17 cellular contexts compared by ENCODE assay signal in genomic region chr6:38149526-38149925, GRCh38.
DNase-seq lines count a peak whose midpoint lies in the region; ATAC-seq, FAIRE-seq and TF ChIP-seq lines count a peak whose summit lies in the region.
"Had no signal": no experiment of that assay in that cellular context is flagged by ENCODE, and none has a peak within 500 bp of the region (broad histone marks: within the 10 kb centered on the region; RNA-seq: fewer than 3 reads in every experiment).

No MANE protein-coding gene starts in this region.

- no peak overlapping the region for H3K4me3 Mint-ChIP-seq in mesothelial cell of epicardium
- H3K4me3 Mint-ChIP-seq: activated B cell treated with CpG ODN at 0.5 μM for 24 hours; central memory CD8-positive, alpha-beta T cell; IgD-negative memory B cell had no signal

- no peaks in the 10 kb centered on the region for H3K27me3 Mint-ChIP-seq in mesothelial cell of epicardium (ENCODE audit: low read depth)
- H3K27me3 Mint-ChIP-seq: activated B cell treated with CpG ODN at 0.5 μM for 24 hours; central memory CD8-positive, alpha-beta T cell; IgD-negative memory B cell had no signal

- H3K27ac Mint-ChIP-seq in mesothelial cell of epicardium = peak overlapping the region; percentile 4
- H3K27ac Mint-ChIP-seq: activated B cell treated with CpG ODN at 0.5 μM for 24 hours had no signal

- H3K9me3 Mint-ChIP-seq in mesothelial cell of epicardium = no peaks in the 10 kb centered on the region
- H3K9me3 Mint-ChIP-seq: activated B cell treated with CpG ODN at 0.5 μM for 24 hours; central memory CD8-positive, alpha-beta T cell; IgD-negative memory B cell had no signal

- ATAC-seq in GM18511 (IDR thresholded peaks at IDR 0.05; ENCODE audit: unreplicated experiment) = no peak
- ATAC-seq: left lobe of liver had no signal

- peaks cover 16% of the 10 kb centered on the region for H3K4me1 Mint-ChIP-seq in mesothelial cell of epicardium
- H3K4me1 Mint-ChIP-seq: activated B cell treated with CpG ODN at 0.5 μM for 24 hours had no signal

- peaks cover 10% of the 10 kb centered on the region for H3K36me3 Mint-ChIP-seq in mesothelial cell of epicardium
- H3K36me3 Mint-ChIP-seq: IgD-negative memory B cell had no signal

- FAIRE-seq in urothelium cell line (lab: Jason Lieb, UNC) = no peak

- no peak overlapping the region for H3K27ac ChIP-seq in coronary artery
- H3K27ac ChIP-seq: skin epidermis had no signal

- DNase-seq in D341Med (ENCODE audit: low spot score) (peak; percentile 72), NCI-H2081 treated with DMSO at 0.1 percent for 48 hours (lab: John Stamatoyannopoulos, UW) (peak; percentile 3), coronary artery (ENCODE audit: low spot score) (peak; percentile 1), mesothelial cell of epicardium (ENCODE audit: low spot score in 2 of 2, unreplicated experiment in 2 of 2) (no peak), urothelium cell line (ENCODE audit: low spot score) (no peak)
- DNase-seq in NK-92 treated with Interleukin-12 subunit alpha and Interleukin-12 subunit beta, amount 100 ng/mL, for 24 hours (lab: John Stamatoyannopoulos, UW) = no peak
- DNase-seq: activated B cell treated with CpG ODN at 0.5 μM for 24 hours; AML-193; foreskin melanocyte; NCI-H2227 treated with DMSO at 0.1 percent for 48 hours; stimulated activated CD4-positive, alpha-beta T cell treated with anti-CD3 and anti-CD28 coated beads, Interleukin-4, amount 100 ng/mL, for 4 hours; SW 1271 had no signal

- H3K4me3 ChIP-seq in coronary artery = no peak overlapping the region
- H3K4me3 ChIP-seq: skin epidermis had no signal

- TF ChIP-seq CTCF in coronary artery (IDR thresholded peaks at IDR 0.05) = no peak
- TF ChIP-seq CTCF in mesothelial cell of epicardium (IDR thresholded peaks at IDR 0.05; ENCODE audit: unreplicated experiment) = no peak

Comparison
In these comparisons a context has a peak if more than half of its experiments do, and no peak if none do; other contexts are left out.
1. DNase-seq: peak in D341Med (single experiment), NCI-H2081 treated with DMSO at 0.1 percent for 48 hours (single experiment) and coronary artery (single experiment); none in mesothelial cell of epicardium (0 of 2), NK-92 treated with Interleukin-12 subunit alpha and Interleukin-12 subunit beta, amount 100 ng/mL, for 24 hours (single experiment) and urothelium cell line (single experiment).